In the genomic region with DNA sequence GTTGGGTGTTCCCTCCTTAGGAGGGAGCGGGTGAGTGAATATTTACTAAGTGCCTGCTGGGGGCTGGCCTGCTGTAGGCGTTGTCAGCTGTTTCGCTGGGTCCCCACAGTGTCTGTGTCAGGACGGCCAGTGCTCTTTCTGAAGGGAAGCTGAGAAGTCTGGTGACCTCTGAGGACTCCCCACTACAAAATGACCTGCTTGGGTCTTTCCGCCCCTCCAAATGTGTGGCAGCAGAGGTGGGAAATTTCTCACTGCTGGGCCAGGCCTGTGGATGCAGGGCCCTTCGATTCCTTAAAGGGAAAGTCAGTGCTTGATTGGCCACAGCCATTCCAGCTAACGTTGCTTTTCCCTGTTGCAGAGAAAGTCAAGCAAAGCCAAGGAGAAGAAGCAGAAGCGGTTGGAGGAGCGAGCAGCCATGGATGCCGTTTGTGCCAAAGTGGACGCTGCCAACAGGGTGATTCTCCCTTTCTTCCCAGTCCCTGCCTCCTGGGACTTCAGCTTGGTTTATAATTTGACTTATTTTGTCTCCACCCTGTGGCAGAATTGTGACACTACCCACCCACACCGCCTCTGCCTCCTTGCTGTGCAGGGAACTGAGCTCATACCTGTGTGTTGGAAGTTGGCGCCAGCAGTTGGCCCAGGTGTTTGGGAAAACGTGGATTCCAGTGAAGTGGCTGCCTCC, we compare ENCODE assay signal across 8 cellular contexts. TPM values are rescaled to one million over a fixed set of nuclear protein-coding genes. Genes with fewer than 3 reads are reported as not detected.
DNase-seq lines count a peak whose midpoint lies in the region; ATAC-seq and TF ChIP-seq lines count a peak whose summit lies in the region.

No MANE protein-coding gene starts in this region.

- no peaks in the 10 kb centered on the region for H3K27me3 ChIP-seq in stomach

- H3K4me3 Mint-ChIP-seq in CD14-positive monocyte = no peak overlapping the region
- no peak overlapping the region; the same call in 1 of the 2 replicates for H3K4me3 Mint-ChIP-seq in HFFc6

- H3K4me1 Mint-ChIP-seq in CD14-positive monocyte = peaks cover 17% of the 10 kb centered on the region
- peaks cover 34% of the 10 kb centered on the region for H3K4me1 Mint-ChIP-seq in HFFc6 (ENCODE audit: low read depth)

- no peak for ATAC-seq in HG03378 (IDR thresholded peaks at IDR 0.05; ENCODE audit: unreplicated experiment)

- H3K27ac Mint-ChIP-seq in CD14-positive monocyte = no peak overlapping the region
- peak overlapping the region; percentile 58 for H3K27ac Mint-ChIP-seq in HFFc6

- H3K4me3 ChIP-seq in epithelial cell of esophagus (ENCODE audit: low read length) = no peak overlapping the region
- H3K4me3 ChIP-seq in stomach = peak overlapping the region in 3 of 4 donors; percentile 8 to 22 (median 11)

- H3K27ac ChIP-seq in stomach = peak overlapping the region in 4 of 5 donors; percentile 49 to 70 (median 55)

- H3K27me3 Mint-ChIP-seq in CD14-positive monocyte (ENCODE audit: low read depth in 3 of 3) = peaks cover 0 to 3% (median 0%) of the 10 kb centered on the region in 3 donors
- peaks cover 2% of the 10 kb centered on the region; the same call in 1 of the 2 replicates for H3K27me3 Mint-ChIP-seq in HFFc6 (ENCODE audit: insufficient read depth)

- H3K36me3 Mint-ChIP-seq in CD14-positive monocyte = peaks cover 10 to 15% of the 10 kb centered on the region in 2 donors
- peaks cover 9% of the 10 kb centered on the region; the same call in 1 of the 2 replicates for H3K36me3 Mint-ChIP-seq in HFFc6 (ENCODE audit: low read depth)

- H3K36me3 ChIP-seq in stomach = peaks cover 4 to 48% (median 34%) of the 10 kb centered on the region in 4 donors

- no peak for DNase-seq in CD14-positive monocyte (ENCODE audit: low spot score)
- DNase-seq in HFFc6 = peak; percentile 62
- peak; percentile 39 for DNase-seq in NCI-H748 treated with DMSO at 0.1 percent for 48 hours (lab: John Stamatoyannopoulos, UW)
- peak; percentile 32 for DNase-seq in activated T-cell treated with anti-CD3 and anti-CD28 coated beads for 1 hour (ENCODE audit: low read depth)
- DNase-seq in epithelial cell of esophagus (ENCODE audit: low read depth) = peak; percentile 81
- DNase-seq in mucosa of gallbladder (ENCODE audit: low spot score) = peak; percentile 69
- DNase-seq in stomach = peak; percentile 77

- 25 to 35% (median 35%) methylated on average over 12 to 14 of the region's 14 CpGs for WGBS in stomach, 5 donors

- intact Hi-C loops in CD14-positive monocyte (cut with micrococcal nuclease) (loop anchor here in 1 of 2 donors (2.0 to 5.0 kb wide), 2 partner anchors 109 to 178 kb away; a partner anchor contains a TSS), stomach (cut with DNase I; ENCODE audit: low total_unique reads) (no loop called here)

- TF ChIP-seq CTCF in CD14-positive monocyte (IDR thresholded peaks at IDR 0.05) (peak; percentile 75), HFFc6 (IDR thresholded peaks at IDR 0.05) (peak; percentile 87), epithelial cell of esophagus (IDR thresholded peaks at IDR 0.05; ENCODE audit: insufficient read depth, low read depth, low read length, missing control alignments) (peak; percentile 75), stomach (IDR thresholded peaks at IDR 0.05) (peak in 5 of 7 experiments; percentile 67 to 93 (median 85))

- no peak for TF ChIP-seq POLR2A in stomach (IDR thresholded peaks at IDR 0.05)

- H3K4me1 ChIP-seq in stomach = peaks cover 9 to 34% (median 16%) of the 10 kb centered on the region in 4 donors

- no peaks in the 10 kb centered on the region for H3K9me3 Mint-ChIP-seq in CD14-positive monocyte
- no peaks in the 10 kb centered on the region for H3K9me3 Mint-ChIP-seq in HFFc6

- TF ChIP-seq EP300 in stomach (IDR thresholded peaks at IDR 0.05) = no peak

- H3K9me3 ChIP-seq in stomach = no peaks in the 10 kb centered on the region

RNA-seq across cellular contexts. Expression of a gene that starts 6.8 kb away (rescaled TPM):
- 1 to 10 TPM; 1.5 to 1.6 TPM for polyA plus RNA-seq in CD14-positive monocyte
- total RNA-seq in HFFc6 (2021; fragmentation: NEBNext Ultra II Directional; extraction: Animal tissue kit (Norgen Biotek cat#: 25700)) = 10 to 100 TPM; 15.7 to 19.3 (median 17.6) TPM
- total RNA-seq in mucosa of gallbladder = 26.2 TPM
- 10 to 100 TPM in 3 of 5 donors, 1 to 10 TPM in 2; 4.3 to 71.4 (median 14.9) TPM for total RNA-seq in stomach
- 1 to 10 TPM; 4.9 to 8.0 (median 5.8) TPM for polyA plus RNA-seq in stomach

RNA-seq across cellular contexts. Expression of a gene that starts 28.7 kb away (rescaled TPM):
- polyA plus RNA-seq in CD14-positive monocyte = not detected
- total RNA-seq in HFFc6 (2021; fragmentation: NEBNext Ultra II Directional; extraction: Animal tissue kit (Norgen Biotek cat#: 25700)) = under 1 TPM; 0.34 to 0.72 (median 0.41) TPM
- total RNA-seq in mucosa of gallbladder = 2.7 TPM
- 1 to 10 TPM in 1 of 5 donors, under 1 TPM in 1, not detected in 3; 0.58 to 1.1 TPM for total RNA-seq in stomach
- 1 to 10 TPM in 1 of 3 donors, under 1 TPM in 2; 0.35 to 1.6 (median 0.92) TPM for polyA plus RNA-seq in stomach

RNA-seq across cellular contexts. Expression of a gene that starts 28.8 kb away (rescaled TPM):
- polyA plus RNA-seq in CD14-positive monocyte = 100 to 1,000 TPM; 526 to 588 TPM
- total RNA-seq in HFFc6 (2021; fragmentation: NEBNext Ultra II Directional; extraction: Animal tissue kit (Norgen Biotek cat#: 25700)) = 100 to 1,000 TPM; 422 to 571 (median 505) TPM
- total RNA-seq in mucosa of gallbladder = 368 TPM
- total RNA-seq in stomach = 1,000 to 10,000 TPM in 1 of 5 donors, 100 to 1,000 TPM in 4; 107 to 1,004 (median 523) TPM
- 1,000 to 10,000 TPM in 2 of 3 donors, 100 to 1,000 TPM in 1; 910 to 1,045 (median 1,001) TPM for polyA plus RNA-seq in stomach

RNA-seq across cellular contexts. Expression of a gene that starts 40.6 kb away (rescaled TPM):
- polyA plus RNA-seq in CD14-positive monocyte = 100 to 1,000 TPM; 140 to 170 TPM
- 10 to 100 TPM; 84.4 to 98.2 (median 90.9) TPM for total RNA-seq in HFFc6 (2021; fragmentation: NEBNext Ultra II Directional; extraction: Animal tissue kit (Norgen Biotek cat#: 25700))
- 72.4 TPM for total RNA-seq in mucosa of gallbladder
- total RNA-seq in stomach = 100 to 1,000 TPM in 1 of 5 donors, 10 to 100 TPM in 4; 33.6 to 161 (median 40.3) TPM
- 10 to 100 TPM; 62.3 to 74.2 (median 64.8) TPM for polyA plus RNA-seq in stomach
